22 cellular contexts compared by ENCODE assay signal in the genomic region with DNA sequence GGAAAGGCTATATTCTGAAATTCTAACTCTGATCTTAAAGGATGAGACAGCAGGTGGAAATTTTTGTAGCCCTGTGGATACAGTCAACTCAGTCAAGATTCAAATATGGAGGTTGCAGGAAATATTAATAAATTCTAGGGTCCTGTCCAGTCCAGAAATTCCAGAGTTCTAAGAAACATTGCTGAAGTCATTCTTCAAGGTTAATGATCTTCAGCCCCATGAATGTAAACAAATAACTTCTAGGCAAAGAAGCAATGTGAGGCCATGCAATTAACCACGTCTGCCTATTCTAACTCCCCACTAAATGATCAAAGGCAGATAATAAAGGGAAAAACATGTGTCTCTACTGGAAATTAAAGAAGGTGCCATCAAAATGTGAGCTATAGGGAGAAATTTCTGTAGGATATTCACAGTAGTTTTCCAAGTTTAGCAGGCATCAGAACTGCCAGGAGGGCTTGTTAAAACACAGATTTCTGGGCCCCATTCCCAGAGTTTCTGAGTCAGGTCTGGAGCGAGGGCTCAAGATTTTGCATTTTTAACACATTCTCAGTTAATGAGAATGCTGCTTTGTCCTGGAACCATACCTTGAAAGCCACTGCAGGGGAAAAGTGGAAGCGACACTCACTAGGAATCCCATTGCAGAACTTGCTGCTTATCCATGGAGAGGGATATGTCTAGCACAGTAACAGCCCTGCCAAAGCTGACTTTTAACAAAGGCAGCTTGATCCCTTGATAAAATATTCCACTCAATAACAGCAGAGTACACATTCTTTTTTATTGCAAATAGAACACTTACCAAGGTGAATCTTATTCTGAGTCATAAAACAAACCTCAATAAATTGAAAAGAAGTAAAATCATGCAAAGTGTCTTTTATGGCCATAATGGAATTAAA.
DNase-seq lines count a peak whose midpoint lies in the region; FAIRE-seq and TF ChIP-seq lines count a peak whose summit lies in the region.
"Had no signal": no experiment of that assay in that cellular context is flagged by ENCODE, and none has a peak within 500 bp of the region (broad histone marks: within the 10 kb centered on the region; RNA-seq: fewer than 3 reads in every experiment).

No MANE protein-coding gene starts in this region.

- H3K36me3 ChIP-seq in bronchial epithelial cell (ENCODE audit: control insufficient read depth, insufficient read depth, low read length) (no peaks in the 10 kb centered on the region), keratinocyte (ENCODE audit: control insufficient read depth in 2 of 2, extremely low read depth in 1 of 2, insufficient read depth in 2 of 2, low read length in 2 of 2) (no peaks in the 10 kb centered on the region), thyroid gland (no peaks in the 10 kb centered on the region)
- H3K36me3 ChIP-seq: ovary, SJCRH30, tibial nerve had no signal

- H3K4me1 ChIP-seq in keratinocyte (ENCODE audit: control insufficient read depth, extremely low read depth, insufficient read depth, low read length) (peaks cover 13% of the 10 kb centered on the region), thyroid gland (no peaks in the 10 kb centered on the region)
- H3K4me1 ChIP-seq: SJCRH30, tibial nerve had no signal

- WGBS in thyroid gland, 2 donors, result 63 to 75% methylated on average over 3 of the region's 3 CpGs

- dilution Hi-C loops in keratinocyte (cut with MboI; ENCODE audit: extremely low pct_ligation_motif_present, low sequenced_read_pairs), result no loop called here

- no peak overlapping the region for H2AFZ ChIP-seq in keratinocyte (ENCODE audit: control insufficient read depth, low read length)

- no peak overlapping the region for H3K9ac ChIP-seq in keratinocyte (ENCODE audit: control insufficient read depth, extremely low read depth, insufficient read depth, low read length)

- no peaks in the 10 kb centered on the region for H3K9me1 ChIP-seq in keratinocyte (ENCODE audit: control insufficient read depth, extremely low read depth, insufficient read depth, low read length)

- intact Hi-C loops in thyroid gland (cut with DNase I), result loop anchor here (5.0 kb wide), 1 partner anchor 242 kb away; no protein-coding TSS in a partner anchor

- in situ Hi-C loops in G401 (cut with HindIII; ENCODE audit: low sequenced_read_pairs), result no loop called here

- H3K4me3 ChIP-seq in bronchial epithelial cell (ENCODE audit: low read depth, low read length) (no peak overlapping the region), keratinocyte (ENCODE audit: control insufficient read depth in 2 of 3, extremely low read depth in 1 of 3, insufficient read depth in 2 of 3, low read depth in 1 of 3, low read length in 3 of 3) (no peak overlapping the region), thyroid gland (replicated peaks in 1 of 3) (no peak overlapping the region)
- H3K4me3 ChIP-seq: ovary, SJCRH30, tibial nerve had no signal

- TF ChIP-seq CTCF in bronchial epithelial cell (IDR thresholded peaks at IDR 0.05; ENCODE audit: insufficient read depth, low read length, severe bottlenecking), result no peak
- no peak for TF ChIP-seq CTCF in keratinocyte (optimal IDR thresholded peaks at IDR 0.05 in 1 of 3, IDR thresholded peaks at IDR 0.05 in 1 of 3, conservative IDR thresholded peaks at IDR 0.05 in 1 of 3; ENCODE audit: extremely low read depth in 1 of 3, insufficient read depth in 2 of 3, low read length in 3 of 3)
- TF ChIP-seq CTCF in thyroid gland (IDR thresholded peaks at IDR 0.05), result no peak

- H3K79me2 ChIP-seq in keratinocyte (ENCODE audit: control insufficient read depth, insufficient read depth, low read length), result no peaks in the 10 kb centered on the region

- H4K20me1 ChIP-seq in keratinocyte (ENCODE audit: control insufficient read depth, extremely low read depth, insufficient read depth, low read length), result no peaks in the 10 kb centered on the region

- peak overlapping the region; percentile 4 for H3K4me2 ChIP-seq in keratinocyte (ENCODE audit: control insufficient read depth, extremely low read depth, insufficient read depth, low read depth, low read length)

- FAIRE-seq in bronchial epithelial cell (lab: Jason Lieb, UNC) (no peak), keratinocyte (lab: Jason Lieb, UNC) (peak; percentile 84)
- FAIRE-seq: G401.6, H1, small intestine had no signal

- H3K27ac ChIP-seq in keratinocyte (ENCODE audit: control insufficient read depth, insufficient read depth, low read length) (no peak overlapping the region), thyroid gland (no peak overlapping the region)
- H3K27ac ChIP-seq: ovary, SJCRH30, tibial nerve had no signal

- H3K27me3 ChIP-seq in bronchial epithelial cell (ENCODE audit: control insufficient read depth, insufficient read depth, low read length) (no peaks in the 10 kb centered on the region), keratinocyte (ENCODE audit: control insufficient read depth, extremely low read depth, insufficient read depth, low read length) (no peaks in the 10 kb centered on the region), thyroid gland (no peaks in the 10 kb centered on the region)
- H3K27me3 ChIP-seq: ovary, SJCRH30, tibial nerve had no signal

- H3K9me3 ChIP-seq in keratinocyte (ENCODE audit: control insufficient read depth, low read depth, low read length) (no peaks in the 10 kb centered on the region), thyroid gland (no peaks in the 10 kb centered on the region)
- H3K9me3 ChIP-seq: ovary, SJCRH30, tibial nerve had no signal

- DNase-seq in A172 (ENCODE audit: low spot score), result peak; percentile 47
- DNase-seq in HCEC 1CT, result peak; percentile 46
- peak; percentile 46 for DNase-seq in bronchial epithelial cell (ENCODE audit: low read depth)
- DNase-seq in keratinocyte (ENCODE audit: low read depth, low spot score), result no peak
- no peak for DNase-seq in T-helper 2 cell
- no peak for DNase-seq in G401 (ENCODE audit: low spot score)
- no peak for DNase-seq in RKO (ENCODE audit: low spot score)
- no peak for DNase-seq in thyroid gland
- DNase-seq: activated CD4-positive, alpha-beta T cell treated with anti-CD3 and anti-CD28 coated beads for 36 hours; activated CD8-positive, alpha-beta memory T cell treated with anti-CD3 and anti-CD28 coated beads, Interleukin-2, amount 50 U/mL, for 48 hours; activated naive CD4-positive, alpha-beta T cell treated with Interleukin-2 at 50 U/mL for 16 hours; erythroblast; Kasumi-1; left cardiac atrium; NCI-H1436 treated with DMSO at 0.1 percent for 48 hours; ovary; SJCRH30; small intestine; T1000 had no signal

- no peak for TF ChIP-seq POLR2A in thyroid gland (IDR thresholded peaks at IDR 0.05)

Comparison
In these comparisons a context has a peak if more than half of its experiments do, and no peak if none do; other contexts are left out.
1. DNase-seq: peak in A172 (single experiment), HCEC 1CT (single experiment) and bronchial epithelial cell (single experiment); none in keratinocyte (single experiment), T-helper 2 cell (0 of 5), G401 (single experiment), RKO (single experiment) and thyroid gland (0 of 2).